In the genomic region with DNA sequence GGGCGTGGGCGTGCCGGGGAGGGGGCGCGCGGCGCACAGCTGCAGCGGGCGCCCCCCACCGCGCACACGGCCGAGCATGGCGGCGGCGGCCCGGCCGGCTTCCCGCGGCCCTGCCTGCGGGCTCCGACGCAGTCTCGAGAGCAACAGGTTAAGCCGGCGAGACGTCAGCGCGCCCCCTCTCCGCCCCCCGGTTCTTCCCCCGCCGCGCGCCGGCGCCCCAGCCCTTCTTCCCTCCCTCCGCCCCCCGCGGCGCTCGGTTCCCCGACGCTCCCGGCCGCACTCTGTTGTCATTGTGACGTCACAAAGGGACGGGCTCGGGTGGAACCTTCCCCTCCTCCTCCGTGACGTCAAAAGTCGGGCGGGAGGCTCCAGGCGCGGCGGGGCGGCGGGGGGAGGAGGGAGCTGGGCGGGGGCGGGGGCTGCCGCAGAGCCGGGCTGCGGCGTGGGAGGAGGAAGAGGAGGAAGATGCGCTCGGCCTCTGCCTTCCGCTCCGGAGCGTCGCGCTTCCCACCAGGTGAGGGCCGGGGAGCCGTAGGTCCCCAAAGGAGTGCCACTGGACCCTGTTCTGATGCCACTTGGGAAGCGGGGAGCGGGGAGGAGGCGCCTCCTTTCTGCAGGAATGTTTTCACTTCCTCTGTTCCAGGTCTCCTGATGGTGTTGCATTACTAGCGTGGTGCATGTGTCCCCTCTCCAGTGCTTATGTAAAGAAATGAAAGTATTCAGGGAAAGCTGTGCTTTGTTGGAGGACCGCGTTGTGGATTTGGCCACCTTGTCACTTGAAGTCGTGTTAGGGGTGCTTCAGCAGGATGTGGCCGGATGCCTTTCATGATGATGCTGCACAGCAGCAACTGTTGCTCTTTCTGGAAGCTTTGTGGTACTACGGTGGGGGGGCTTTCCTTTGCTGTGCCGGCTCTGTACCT, we compare ENCODE assay signal across 1 cellular context.
A peak's percentile ranks its signal among the peaks of the same experiment; 100 is the strongest.
TF ChIP-seq lines count a peak whose summit lies in the region.

No MANE protein-coding gene starts in this region.

TF ChIP-seq in IMR-90, 13 proteins besides CTCF, POLR2A, EP300 and RAD21:
- TF ChIP-seq NFE2L2 (IDR thresholded peaks at IDR 0.05; ENCODE audit: low read depth, low read length) (0 out of 2 replicates have a peak, but pooled peaks have one; percentile 31), RCOR1 (IDR thresholded peaks at IDR 0.05; ENCODE audit: insufficient replicate concordance, low read length) (no peak), SMC3 (IDR thresholded peaks at IDR 0.05; ENCODE audit: low read depth, low read length) (0 out of 2 replicates have a peak, but pooled peaks have one; percentile 22), ELK1 (IDR thresholded peaks at IDR 0.05; ENCODE audit: borderline replicate concordance, low read depth, low read length) (no peak), CHD1 (IDR thresholded peaks at IDR 0.05; ENCODE audit: low read depth, low read length) (0 out of 2 replicates have a peak, but pooled peaks have one; percentile 1), MAZ (IDR thresholded peaks at IDR 0.05; ENCODE audit: borderline replicate concordance, low read depth, low read length) (peak; percentile 96)
TF ChIP-seq in IMR-90: peak in this region for 4.
